In the genomic region with DNA sequence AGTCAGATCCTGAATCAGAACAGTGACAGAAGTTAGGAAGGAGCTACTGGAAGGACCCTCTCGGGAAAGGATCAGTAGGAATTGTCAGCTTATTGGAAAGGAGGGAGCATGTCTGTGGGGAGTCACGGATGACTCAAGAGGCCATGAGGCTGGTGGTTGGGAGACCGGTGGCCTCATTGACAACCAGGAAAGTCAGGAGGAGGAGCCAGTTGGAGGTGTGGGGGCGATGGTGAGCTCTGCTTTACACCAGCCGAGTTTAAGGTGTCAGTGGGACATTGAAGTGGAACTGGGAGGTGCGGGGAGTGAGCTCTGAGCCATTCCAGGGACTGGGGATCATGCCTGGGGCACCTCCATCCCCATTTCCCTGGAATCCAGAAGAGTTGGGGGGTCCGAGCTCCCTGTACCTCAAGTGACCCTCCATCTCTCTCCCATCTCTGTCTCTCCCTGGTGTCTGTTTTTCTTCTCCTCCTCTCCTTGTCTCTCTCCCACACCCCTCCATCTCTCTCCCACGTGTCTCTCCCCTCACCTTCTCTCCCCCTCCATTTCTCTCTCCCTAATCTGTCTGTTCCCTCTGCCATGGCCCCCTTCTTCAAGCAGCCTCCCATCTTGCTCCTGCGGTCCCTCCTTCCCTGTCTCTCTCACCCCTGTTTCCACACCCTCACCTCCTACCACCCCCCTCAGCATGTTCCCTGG, we compare ENCODE assay signal across 17 cellular contexts. TPM values are rescaled to one million over a fixed set of nuclear protein-coding genes. Genes with fewer than 3 reads are reported as not detected.
DNase-seq lines count a peak whose midpoint lies in the region; ATAC-seq lines count a peak whose summit lies in the region.
"Had no signal": no experiment of that assay in that cellular context is flagged by ENCODE, and none has a peak within 500 bp of the region (broad histone marks: within the 10 kb centered on the region; RNA-seq: fewer than 3 reads in every experiment).

No MANE protein-coding gene starts in this region.

- no peaks in the 10 kb centered on the region for H3K27me3 Mint-ChIP-seq in effector memory CD8-positive, alpha-beta T cell
- H3K27me3 Mint-ChIP-seq: type B pancreatic cell had no signal

- H3K27ac Mint-ChIP-seq in activated naive CD4-positive, alpha-beta T cell treated with anti-CD3 and anti-CD28 coated beads, Interleukin-2, amount 50 U/mL, for 72 hours: peak overlapping the region; percentile 51 to 94
- peak overlapping the region; percentile 3 to 36 for H3K27ac Mint-ChIP-seq in effector memory CD8-positive, alpha-beta T cell
- H3K27ac Mint-ChIP-seq in stimulated activated effector memory CD8-positive, alpha-beta T cell treated with anti-CD3 and anti-CD28 coated beads, Interleukin-12 subunit alpha, Interleukin-12 subunit beta, amount 100 ng/mL, for 72 hours: peak overlapping the region; percentile 79
- H3K27ac Mint-ChIP-seq: activated T-helper 1 cell treated with anti-CD3 and anti-CD28 coated beads, Interleukin-12 subunit alpha, Interleukin-12 subunit beta, Interleukin-2, Interleukin-4 antibody, amounts not matched to agents 30 ng/mL and 10 ng/mL and 1 ng/mL, durations not matched to agents 14 hours and 24 hours and 36 hours; type B pancreatic cell had no signal

- DNase-seq in activated naive CD4-positive, alpha-beta T cell treated with anti-CD3 and anti-CD28 coated beads, Interleukin-2, amount 50 U/mL, for 72 hours (ENCODE audit: low spot score in 2 of 2): no peak
- DNase-seq in activated naive CD4-positive, alpha-beta T cell (lab: John Stamatoyannopoulos, UW): no peak
- DNase-seq in M059J (ENCODE audit: low read depth) (peak; percentile 25), NCI-H1694 (lab: John Stamatoyannopoulos, UW) (no peak), NCI-H128 (lab: John Stamatoyannopoulos, UW; ENCODE audit: unreplicated experiment) (no peak)
- DNase-seq in effector memory CD8-positive, alpha-beta T cell: no peak
- no peak for DNase-seq in stimulated activated effector memory CD8-positive, alpha-beta T cell treated with anti-CD3 and anti-CD28 coated beads, Interleukin-12 subunit alpha, Interleukin-12 subunit beta, amount 100 ng/mL, for 72 hours (ENCODE audit: low spot score in 2 of 2)
- DNase-seq: COR-L47, Karpas-422, left ventricle myocardium superior, NCI-H1105, NCI-H524, stomach had no signal

- no peaks in the 10 kb centered on the region for H3K4me1 Mint-ChIP-seq in effector memory CD8-positive, alpha-beta T cell (ENCODE audit: low read depth in 2 of 2)
- peaks cover 6% of the 10 kb centered on the region for H3K4me1 Mint-ChIP-seq in stimulated activated effector memory CD8-positive, alpha-beta T cell treated with anti-CD3 and anti-CD28 coated beads, Interleukin-12 subunit alpha, Interleukin-12 subunit beta, amount 100 ng/mL, for 72 hours

- no peak for ATAC-seq in activated naive CD4-positive, alpha-beta T cell treated with anti-CD3 and anti-CD28 coated beads, Interleukin-2, amount 50 U/mL, for 72 hours
- ATAC-seq in effector memory CD8-positive, alpha-beta T cell (replicated peaks): no peak
- ATAC-seq in stimulated activated effector memory CD8-positive, alpha-beta T cell treated with anti-CD3 and anti-CD28 coated beads, Interleukin-12 subunit alpha, Interleukin-12 subunit beta, amount 100 ng/mL, for 72 hours: no peak
- ATAC-seq in GM19397 (IDR thresholded peaks at IDR 0.05; ENCODE audit: unreplicated experiment): no peak
- ATAC-seq: left ventricle myocardium superior, sciatic nerve had no signal

- peaks cover 0 to 15% of the 10 kb centered on the region in 2 donors for H3K36me3 Mint-ChIP-seq in activated naive CD4-positive, alpha-beta T cell treated with anti-CD3 and anti-CD28 coated beads, Interleukin-2, amount 50 U/mL, for 72 hours
- H3K36me3 Mint-ChIP-seq in effector memory CD8-positive, alpha-beta T cell (ENCODE audit: insufficient read depth): peaks cover 55% of the 10 kb centered on the region
- peaks cover 82% of the 10 kb centered on the region for H3K36me3 Mint-ChIP-seq in stimulated activated effector memory CD8-positive, alpha-beta T cell treated with anti-CD3 and anti-CD28 coated beads, Interleukin-12 subunit alpha, Interleukin-12 subunit beta, amount 100 ng/mL, for 72 hours

- H3K4me3 Mint-ChIP-seq in effector memory CD8-positive, alpha-beta T cell: no peak overlapping the region
- no peak overlapping the region for H3K4me3 Mint-ChIP-seq in stimulated activated effector memory CD8-positive, alpha-beta T cell treated with anti-CD3 and anti-CD28 coated beads, Interleukin-12 subunit alpha, Interleukin-12 subunit beta, amount 100 ng/mL, for 72 hours
- H3K4me3 Mint-ChIP-seq: activated T-helper 1 cell treated with anti-CD3 and anti-CD28 coated beads, Interleukin-12 subunit alpha, Interleukin-12 subunit beta, Interleukin-2, Interleukin-4 antibody, amounts not matched to agents 30 ng/mL and 10 ng/mL and 1 ng/mL, durations not matched to agents 14 hours and 24 hours and 36 hours; type B pancreatic cell had no signal

- no peaks in the 10 kb centered on the region for H3K9me3 Mint-ChIP-seq in activated naive CD4-positive, alpha-beta T cell treated with anti-CD3 and anti-CD28 coated beads, Interleukin-2, amount 50 U/mL, for 72 hours
- H3K9me3 Mint-ChIP-seq in effector memory CD8-positive, alpha-beta T cell: no peaks in the 10 kb centered on the region
- no peaks in the 10 kb centered on the region for H3K9me3 Mint-ChIP-seq in stimulated activated effector memory CD8-positive, alpha-beta T cell treated with anti-CD3 and anti-CD28 coated beads, Interleukin-12 subunit alpha, Interleukin-12 subunit beta, amount 100 ng/mL, for 72 hours
- H3K9me3 Mint-ChIP-seq: activated T-helper 1 cell treated with anti-CD3 and anti-CD28 coated beads, Interleukin-12 subunit alpha, Interleukin-12 subunit beta, Interleukin-2, Interleukin-4 antibody, amounts not matched to agents 30 ng/mL and 10 ng/mL and 1 ng/mL, durations not matched to agents 14 hours and 24 hours and 36 hours; type B pancreatic cell had no signal

RNA-seq across cellular contexts. Expression of gene ZBTB9, which starts 14.3 kb away (rescaled TPM):
- total RNA-seq in activated naive CD4-positive, alpha-beta T cell treated with anti-CD3 and anti-CD28 coated beads, Interleukin-2, amount 50 U/mL, for 72 hours: 10 to 100 TPM in 1 of 2 donors, 1 to 10 TPM in 1; 9.4 to 12.5 TPM
- total RNA-seq in M059J (2014; rRNA removed; shearing (Covaris generic)): 6.6 and 9.8 TPM in 2 replicates

RNA-seq across cellular contexts. Expression of gene SYNGAP1, which starts 20.2 kb away (rescaled TPM):
- 10 to 100 TPM; 70.5 to 71.7 TPM for total RNA-seq in activated naive CD4-positive, alpha-beta T cell treated with anti-CD3 and anti-CD28 coated beads, Interleukin-2, amount 50 U/mL, for 72 hours
- 2.5 and 5.7 TPM in 2 replicates for total RNA-seq in M059J (2014; rRNA removed; shearing (Covaris generic))

RNA-seq across cellular contexts. Expression of gene CUTA, which starts 22.2 kb away (rescaled TPM):
- total RNA-seq in activated naive CD4-positive, alpha-beta T cell treated with anti-CD3 and anti-CD28 coated beads, Interleukin-2, amount 50 U/mL, for 72 hours: 100 to 1,000 TPM; 186 to 334 TPM
- total RNA-seq in M059J (2014; rRNA removed; shearing (Covaris generic)): 610 and 623 TPM in 2 replicates

RNA-seq across cellular contexts. Expression of gene PHF1, which starts 29.3 kb away (rescaled TPM):
- 100 to 1,000 TPM in 1 of 2 donors, 10 to 100 TPM in 1; 27.5 to 156 TPM for total RNA-seq in activated naive CD4-positive, alpha-beta T cell treated with anti-CD3 and anti-CD28 coated beads, Interleukin-2, amount 50 U/mL, for 72 hours
- total RNA-seq in M059J (2014; rRNA removed; shearing (Covaris generic)): 61.9 and 67.3 TPM in 2 replicates

RNA-seq across cellular contexts. Expression of gene KIFC1, which starts 48.5 kb away (rescaled TPM):
- 100 to 1,000 TPM; 103 to 170 TPM for total RNA-seq in activated naive CD4-positive, alpha-beta T cell treated with anti-CD3 and anti-CD28 coated beads, Interleukin-2, amount 50 U/mL, for 72 hours
- total RNA-seq in M059J (2014; rRNA removed; shearing (Covaris generic)): 130 and 159 TPM in 2 replicates

Comparison
In these comparisons a context has a peak if more than half of its experiments do, and no peak if none do; other contexts are left out.
1. H3K27ac Mint-ChIP-seq: peak in every context shown above with its lines; median percentile 79 in stimulated activated effector memory CD8-positive, alpha-beta T cell treated with anti-CD3 and anti-CD28 coated beads, Interleukin-12 subunit alpha, Interleukin-12 subunit beta, amount 100 ng/mL, for 72 hours; 72 in activated naive CD4-positive, alpha-beta T cell treated with anti-CD3 and anti-CD28 coated beads, Interleukin-2, amount 50 U/mL, for 72 hours; 20 in effector memory CD8-positive, alpha-beta T cell.
2. RNA of gene SYNGAP1, which starts 20.2 kb away (total RNA-seq): 70.5 to 71.7 TPM in activated naive CD4-positive, alpha-beta T cell treated with anti-CD3 and anti-CD28 coated beads, Interleukin-2, amount 50 U/mL, for 72 hours; 2.5 to 5.7 TPM in M059J; every median in the first group is over 10 times any median in the second.